ENCODE assay signal across 8 cellular contexts in the genomic region with DNA sequence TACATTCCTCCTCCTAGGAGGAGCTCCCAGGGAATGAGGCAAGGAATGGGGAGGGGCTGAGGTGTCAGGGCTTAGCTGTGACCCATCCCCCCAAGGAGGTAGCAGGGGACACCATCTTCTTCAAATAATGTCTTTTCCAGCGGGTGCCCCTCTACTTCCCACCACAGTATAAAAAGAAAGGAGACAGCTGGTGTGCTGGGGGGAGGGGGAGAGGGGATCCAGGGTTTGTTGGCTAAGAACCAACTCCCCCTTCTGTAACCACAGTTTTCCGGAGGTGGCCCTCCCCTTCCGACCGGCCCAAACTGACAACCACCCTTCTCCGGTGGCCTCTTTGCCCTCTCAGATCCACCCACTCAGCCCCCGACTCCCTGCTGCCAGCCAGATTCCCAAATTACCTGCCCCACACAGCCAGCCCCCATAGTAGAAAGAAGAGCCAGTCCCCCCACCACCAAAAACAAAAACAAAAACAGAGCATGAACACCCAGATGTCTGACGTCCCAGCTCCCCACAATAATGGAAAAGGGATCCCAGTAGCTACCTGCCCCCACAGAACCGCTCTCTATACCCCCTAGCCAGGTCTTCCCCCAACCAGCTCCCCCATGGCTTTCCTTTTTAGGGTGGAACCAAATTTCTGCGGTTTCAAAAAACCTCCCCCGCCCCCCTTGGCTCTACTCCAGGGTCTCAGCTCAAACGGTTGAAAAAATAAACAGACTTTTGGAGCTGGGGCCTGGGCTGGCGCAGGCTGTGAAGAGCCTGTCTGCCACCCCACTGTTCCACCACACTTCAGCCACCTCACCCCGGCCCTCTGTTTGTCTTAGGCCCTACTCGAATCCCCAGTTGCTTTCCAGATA. TPM values are rescaled to one million over a fixed set of nuclear protein-coding genes. Genes with fewer than 3 reads are reported as not detected.
A peak's percentile ranks its signal among the peaks of the same experiment; 100 is the strongest.
DNase-seq lines count a peak whose midpoint lies in the region; ATAC-seq and TF ChIP-seq lines count a peak whose summit lies in the region.

No MANE protein-coding gene starts in this region.

- peaks cover 64% of the 10 kb centered on the region for H3K4me1 Mint-ChIP-seq in activated naive CD4-positive, alpha-beta T cell treated with anti-CD3 and anti-CD28 coated beads for 36 hours (ENCODE audit: low read depth)

- peak overlapping the region; percentile 99 for H3K27ac Mint-ChIP-seq in activated naive CD4-positive, alpha-beta T cell treated with anti-CD3 and anti-CD28 coated beads for 36 hours

- DNase-seq in BE2C (no peak), SHP77 treated with DMSO at 0.1 percent for 48 hours (lab: John Stamatoyannopoulos, UW) (peak; percentile 50), left cardiac atrium (peak; percentile 84), sciatic nerve (ENCODE audit: low spot score) (peak; percentile 87), NCI-H1436 (lab: John Stamatoyannopoulos, UW) (no peak)
- peak; percentile 65 for DNase-seq in activated naive CD4-positive, alpha-beta T cell treated with anti-CD3 and anti-CD28 coated beads for 36 hours

- ATAC-seq in left cardiac atrium = no peak
- peak; percentile 21 for ATAC-seq in sciatic nerve
- ATAC-seq in GM21447 (IDR thresholded peaks at IDR 0.05; ENCODE audit: unreplicated experiment) = no peak

- H3K9me3 ChIP-seq in BE2C = no peaks in the 10 kb centered on the region

- TF ChIP-seq CTCF in BE2C (IDR thresholded peaks at IDR 0.05; ENCODE audit: low read depth, low read length) = no peak

- H3K27me3 ChIP-seq in BE2C = no peaks in the 10 kb centered on the region

- H3K4me1 ChIP-seq in BE2C = peaks cover 3% of the 10 kb centered on the region

- TF ChIP-seq EP300 in Ishikawa (IDR thresholded peaks at IDR 0.05; ENCODE audit: borderline replicate concordance) = no peak

- H3K27me3 Mint-ChIP-seq in activated naive CD4-positive, alpha-beta T cell treated with anti-CD3 and anti-CD28 coated beads for 36 hours (ENCODE audit: low read depth) = no peaks in the 10 kb centered on the region

- intact Hi-C loops in activated naive CD4-positive, alpha-beta T cell treated with anti-CD3 and anti-CD28 coated beads for 36 hours (cut with micrococcal nuclease) = loop anchor here (2.0 to 10.0 kb wide), 3 partner anchors 117 to 701 kb away; partner anchors contain the start of genes CLK2, HCN3, PMF1 and SYT11
- intact Hi-C loops in left cardiac atrium (cut with DNase I) = loop anchor here in 1 of 2 donors (5.0 kb wide), 1 partner anchor 34 kb away; the partner anchor contains the start of gene RXFP4
- intact Hi-C loops in sciatic nerve (cut with DNase I) = no loop called here

- peak overlapping the region; percentile 21; the same call in 1 of the 2 replicates for H3K4me3 ChIP-seq in BE2C (ENCODE audit: low read depth, low read length)

- H3K4me3 Mint-ChIP-seq in activated naive CD4-positive, alpha-beta T cell treated with anti-CD3 and anti-CD28 coated beads for 36 hours = peak overlapping the region; percentile 98

- no peaks in the 10 kb centered on the region for H3K9me3 Mint-ChIP-seq in activated naive CD4-positive, alpha-beta T cell treated with anti-CD3 and anti-CD28 coated beads for 36 hours

- CTCF ChIA-PET in activated naive CD4-positive, alpha-beta T cell treated with anti-CD3 and anti-CD28 coated beads for 36 hours (lab: Charles Lee) = interaction anchor here (0.6 to 10.0 kb wide), 10 partner anchors 10 to 220 kb away, joined by 3 to 135 read pairs (median 6); partner anchors contain the start of gene RXFP4

- TF ChIP-seq RAD21 in Ishikawa (IDR thresholded peaks at IDR 0.05; ENCODE audit: low read depth) = no peak

- peaks cover 41% of the 10 kb centered on the region for H3K36me3 Mint-ChIP-seq in activated naive CD4-positive, alpha-beta T cell treated with anti-CD3 and anti-CD28 coated beads for 36 hours (ENCODE audit: low read depth)

- H3K36me3 ChIP-seq in BE2C = no peaks in the 10 kb centered on the region

TF ChIP-seq in Ishikawa, 13 proteins besides CTCF, POLR2A, EP300 and RAD21:
- TF ChIP-seq, protein P1, sequence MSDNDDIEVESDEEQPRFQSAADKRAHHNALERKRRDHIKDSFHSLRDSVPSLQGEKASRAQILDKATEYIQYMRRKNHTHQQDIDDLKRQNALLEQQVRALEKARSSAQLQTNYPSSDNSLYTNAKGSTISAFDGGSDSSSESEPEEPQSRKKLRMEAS (IDR thresholded peaks at IDR 0.05) = no peak
- no peak for TF ChIP-seq TAF1 (IDR thresholded peaks at IDR 0.05; ENCODE audit: low read depth)
- no peak for TF ChIP-seq CREB1 (IDR thresholded peaks at IDR 0.05; ENCODE audit: low read depth)
- no peak for TF ChIP-seq ZBTB7A (IDR thresholded peaks at IDR 0.05; ENCODE audit: low read depth)
- peak; percentile 59 for TF ChIP-seq NFIC (IDR thresholded peaks at IDR 0.05)

RNA-seq across cellular contexts. Expression of gene ARHGEF2, which starts 2.1 kb away (rescaled TPM):
- 293 TPM for polyA plus RNA-seq in BE2C (2012; ENCODE audit: insufficient read depth, insufficient read length, low read depth)
- total RNA-seq in activated naive CD4-positive, alpha-beta T cell treated with anti-CD3 and anti-CD28 coated beads for 36 hours = 100 to 1,000 TPM; 154 to 159 TPM
- total RNA-seq in left cardiac atrium (10 to 100 TPM; 63.4 to 70.8 TPM), sciatic nerve (196 TPM)

RNA-seq across cellular contexts. Expression of gene RXFP4, which starts 34.8 kb away (rescaled TPM):
- 2.1 TPM for polyA plus RNA-seq in BE2C (2012; ENCODE audit: insufficient read depth, insufficient read length, low read depth)
- under 1 TPM in 1 of 2 experiments, not detected in 1; 0.29 TPM for total RNA-seq in activated naive CD4-positive, alpha-beta T cell treated with anti-CD3 and anti-CD28 coated beads for 36 hours
- total RNA-seq in left cardiac atrium = not detected
- not detected for total RNA-seq in sciatic nerve

RNA-seq across cellular contexts. Expression of gene KHDC4, which starts 42.1 kb away (rescaled TPM):
- polyA plus RNA-seq in BE2C (2012; ENCODE audit: insufficient read depth, insufficient read length, low read depth) = 44.7 TPM
- total RNA-seq in activated naive CD4-positive, alpha-beta T cell treated with anti-CD3 and anti-CD28 coated beads for 36 hours = 10 to 100 TPM; 82.3 to 87.2 TPM
- total RNA-seq in left cardiac atrium (10 to 100 TPM; 21.0 to 27.8 TPM), sciatic nerve (65.4 TPM)

RNA-seq across cellular contexts. Expression of gene SSR2, which starts 44.5 kb away (rescaled TPM):
- polyA plus RNA-seq in BE2C (2012; ENCODE audit: insufficient read depth, insufficient read length, low read depth) = 528 TPM
- 100 to 1,000 TPM; 141 to 142 TPM for total RNA-seq in activated naive CD4-positive, alpha-beta T cell treated with anti-CD3 and anti-CD28 coated beads for 36 hours
- total RNA-seq in left cardiac atrium (100 to 1,000 TPM; 101 to 127 TPM), sciatic nerve (126 TPM)

Comparison
In these comparisons a context has a peak if more than half of its experiments do, and no peak if none do; other contexts are left out.
1. DNase-seq: peak in SHP77 treated with DMSO at 0.1 percent for 48 hours (single experiment), activated naive CD4-positive, alpha-beta T cell treated with anti-CD3 and anti-CD28 coated beads for 36 hours (single experiment), left cardiac atrium (single experiment) and sciatic nerve (single experiment); none in BE2C (single experiment) and NCI-H1436 (single experiment).